ENCODE assay signal across 25 cellular contexts in the genomic region with DNA sequence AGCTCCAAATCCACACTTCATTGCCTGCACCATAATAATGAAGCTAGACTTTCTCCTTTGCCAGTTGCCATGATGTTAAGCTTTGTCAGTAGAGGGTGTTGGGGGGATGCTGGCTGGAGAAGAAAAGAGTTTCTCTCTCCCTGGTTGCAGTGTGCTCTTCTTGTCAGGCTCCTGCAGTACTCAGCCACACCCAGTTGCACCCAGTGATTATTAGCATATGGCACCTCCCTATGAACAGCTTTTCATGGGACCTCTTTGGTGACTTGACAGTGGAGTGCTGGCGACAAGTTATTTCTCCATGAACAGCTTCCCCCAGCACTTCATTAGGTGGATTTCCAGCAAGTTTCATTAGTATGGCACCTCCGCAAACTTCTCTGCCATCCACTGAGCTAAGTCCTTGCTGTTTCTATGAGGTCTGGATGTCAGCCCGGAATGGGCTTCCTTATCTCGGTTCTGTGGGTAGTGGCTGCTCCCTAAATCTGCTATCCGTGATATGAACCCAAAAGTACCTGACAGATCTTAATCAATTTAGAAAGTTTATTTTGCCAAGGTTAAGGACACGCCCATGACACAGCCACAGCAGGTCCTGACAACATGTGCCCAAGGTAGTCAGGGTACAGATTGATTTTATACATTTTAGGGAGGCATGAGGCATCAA.
"Had no signal": no experiment of that assay in that cellular context is flagged by ENCODE, and none has a peak within 500 bp of the region (broad histone marks: within the 10 kb centered on the region; RNA-seq: fewer than 3 reads in every experiment).

No MANE protein-coding gene starts in this region.

- H3K27ac ChIP-seq: coronary artery, dorsolateral prefrontal cortex, esophagus squamous epithelium, gastroesophageal sphincter, heart left ventricle, hepatocyte, left lung, lower lobe of right lung had no signal

- H3K4me1 Mint-ChIP-seq: naive thymus-derived CD4-positive, alpha-beta T cell; natural killer cell had no signal

- H3K9me3 ChIP-seq: esophagus squamous epithelium, gastroesophageal sphincter, heart left ventricle, left lung, lower lobe of right lung had no signal

- FAIRE-seq: colon, endothelial cell of umbilical vein, frontal cortex, islet of Langerhans, kidney had no signal

- H3K27me3 ChIP-seq: dorsolateral prefrontal cortex, esophagus squamous epithelium, gastroesophageal sphincter, heart left ventricle, hepatocyte, left lung had no signal

- H3K4me3 ChIP-seq: coronary artery, dorsolateral prefrontal cortex, esophagus squamous epithelium, gastroesophageal sphincter, heart left ventricle, hepatocyte, left lung, lower lobe of right lung had no signal

- H3K36me3 ChIP-seq: esophagus squamous epithelium, gastroesophageal sphincter, heart left ventricle, left lung, lower lobe of right lung had no signal

- H3K36me3 Mint-ChIP-seq: memory B cell; naive thymus-derived CD4-positive, alpha-beta T cell; natural killer cell had no signal

- H3K4me3 Mint-ChIP-seq: memory B cell; naive thymus-derived CD4-positive, alpha-beta T cell; natural killer cell had no signal

- H3K79me2 ChIP-seq: hepatocyte had no signal

- H3K9me3 Mint-ChIP-seq: memory B cell; naive thymus-derived CD4-positive, alpha-beta T cell; natural killer cell had no signal

- H2AFZ ChIP-seq: hepatocyte had no signal

- H3K4me2 ChIP-seq: hepatocyte had no signal

- H3K4me1 ChIP-seq: esophagus squamous epithelium, gastroesophageal sphincter, heart left ventricle, left lung, lower lobe of right lung had no signal

- H3K27ac Mint-ChIP-seq: memory B cell; naive thymus-derived CD4-positive, alpha-beta T cell; natural killer cell had no signal

- DNase-seq: dermis blood vessel endothelial cell; dorsolateral prefrontal cortex; effector CD4-positive, alpha-beta T cell; effector memory CD4-positive, alpha-beta T cell; esophagus squamous epithelium; foreskin fibroblast; heart left ventricle; hypothalamus; kidney; left cardiac atrium; left lung; left ventricle myocardium superior; lower lobe of right lung; mesendoderm; midbrain; naive thymus-derived CD4-positive, alpha-beta T cell; natural killer cell had no signal
